ENCODE assay signal across 17 cellular contexts in genomic region chr12:109191621-109192250, GRCh38.
DNase-seq lines count a peak whose midpoint lies in the region; ATAC-seq lines count a peak whose summit lies in the region.
"Had no signal": no experiment of that assay in that cellular context is flagged by ENCODE, and none has a peak within 500 bp of the region (broad histone marks: within the 10 kb centered on the region; RNA-seq: fewer than 3 reads in every experiment).

No MANE protein-coding gene starts in this region.

- H3K27me3 Mint-ChIP-seq in activated T-helper 1 cell treated with anti-CD3 and anti-CD28 coated beads, Interleukin-12 subunit alpha, Interleukin-12 subunit beta, Interleukin-2, Interleukin-4 antibody, amounts not matched to agents 30 ng/mL and 10 ng/mL and 1 ng/mL, durations not matched to agents 14 hours and 24 hours and 36 hours (ENCODE audit: insufficient read depth), result no peaks in the 10 kb centered on the region
- H3K27me3 Mint-ChIP-seq: activated naive CD8-positive, alpha-beta T cell; brain; CD8-positive, alpha-beta memory T cell had no signal

- H2AFZ ChIP-seq in ACC112 (ENCODE audit: low read length, unreplicated experiment), result no peak overlapping the region

- H3K4me3 Mint-ChIP-seq in activated T-helper 1 cell treated with anti-CD3 and anti-CD28 coated beads, Interleukin-12 subunit alpha, Interleukin-12 subunit beta, Interleukin-2, Interleukin-4 antibody, amounts not matched to agents 30 ng/mL and 10 ng/mL and 1 ng/mL, durations not matched to agents 14 hours and 24 hours and 36 hours, result no peak overlapping the region
- H3K4me3 Mint-ChIP-seq: activated naive CD8-positive, alpha-beta T cell; brain; CD8-positive, alpha-beta memory T cell; nephron had no signal

- no peaks in the 10 kb centered on the region for H3K9me3 Mint-ChIP-seq in activated T-helper 1 cell treated with anti-CD3 and anti-CD28 coated beads, Interleukin-12 subunit alpha, Interleukin-12 subunit beta, Interleukin-2, Interleukin-4 antibody, amounts not matched to agents 30 ng/mL and 10 ng/mL and 1 ng/mL, durations not matched to agents 14 hours and 24 hours and 36 hours
- H3K9me3 Mint-ChIP-seq: brain, nephron had no signal

- peak overlapping the region; percentile 1; the same call in 1 of the 2 replicates for H3K27ac ChIP-seq in ACC112 (ENCODE audit: low read depth, low read length)

- no peak overlapping the region for H3K27ac Mint-ChIP-seq in activated T-helper 1 cell treated with anti-CD3 and anti-CD28 coated beads, Interleukin-12 subunit alpha, Interleukin-12 subunit beta, Interleukin-2, Interleukin-4 antibody, amounts not matched to agents 30 ng/mL and 10 ng/mL and 1 ng/mL, durations not matched to agents 14 hours and 24 hours and 36 hours
- H3K27ac Mint-ChIP-seq: activated naive CD8-positive, alpha-beta T cell; brain; CD8-positive, alpha-beta memory T cell; nephron had no signal

- no peak overlapping the region for H3K4me3 ChIP-seq in ACC112 (ENCODE audit: low read depth, low read length)
- no peak overlapping the region for H3K4me3 ChIP-seq in adipocyte (ENCODE audit: low read length)

- H3K4me1 ChIP-seq in ACC112 (ENCODE audit: control insufficient read depth, insufficient read depth, low read length, unreplicated experiment), result peaks cover 21% of the 10 kb centered on the region
- peaks cover 25% of the 10 kb centered on the region for H3K4me1 ChIP-seq in adipocyte (ENCODE audit: control insufficient read depth, insufficient read depth, low read length)

- H3K79me2 ChIP-seq in ACC112 (ENCODE audit: control insufficient read depth, insufficient read depth, low read length, unreplicated experiment), result no peaks in the 10 kb centered on the region

- ATAC-seq in GM18870 (IDR thresholded peaks at IDR 0.05; ENCODE audit: unreplicated experiment), result no peak
- ATAC-seq in GM21381 (IDR thresholded peaks at IDR 0.05; ENCODE audit: unreplicated experiment), result no peak
- ATAC-seq in HG02759 (IDR thresholded peaks at IDR 0.05; ENCODE audit: unreplicated experiment), result no peak

- no peaks in the 10 kb centered on the region for H3K9me3 ChIP-seq in adipocyte (ENCODE audit: control insufficient read depth, low read length)

- no peaks in the 10 kb centered on the region for H3K36me3 Mint-ChIP-seq in activated T-helper 1 cell treated with anti-CD3 and anti-CD28 coated beads, Interleukin-12 subunit alpha, Interleukin-12 subunit beta, Interleukin-2, Interleukin-4 antibody, amounts not matched to agents 30 ng/mL and 10 ng/mL and 1 ng/mL, durations not matched to agents 14 hours and 24 hours and 36 hours (ENCODE audit: low read depth)

- intact Hi-C loops in activated T-helper 1 cell treated with anti-CD3 and anti-CD28 coated beads, Interleukin-12 subunit alpha, Interleukin-12 subunit beta, Interleukin-2, Interleukin-4 antibody, amounts not matched to agents 30 ng/mL and 10 ng/mL and 1 ng/mL, durations not matched to agents 14 hours and 24 hours and 36 hours (cut with micrococcal nuclease), result no loop called here

- peak; percentile 25 for DNase-seq in HPDE6-E6E7 (ENCODE audit: extremely low spot score)
- no peak for DNase-seq in adipocyte (ENCODE audit: low read depth)
- peak; percentile 48 for DNase-seq in myocyte (ENCODE audit: low read depth)
- DNase-seq in activated T-helper 1 cell treated with anti-CD3 and anti-CD28 coated beads, Interleukin-12 subunit alpha, Interleukin-12 subunit beta, Interleukin-2, Interleukin-4 antibody, amounts not matched to agents 30 ng/mL and 10 ng/mL and 1 ng/mL, durations not matched to agents 14 hours and 24 hours and 36 hours (ENCODE audit: low spot score), result no peak
- DNase-seq: CD8-positive, alpha-beta memory T cell; cortex of kidney; NCI-H1417 treated with DMSO at 0.1 percent for 48 hours; NCI-H2171 treated with DMSO at 0.1 percent for 48 hours; NCI-H748 treated with DMSO at 0.1 percent for 48 hours; stimulated activated CD4-positive, alpha-beta T cell treated with anti-CD3 and anti-CD28 coated beads, Interleukin-4, amount 100 ng/mL, for 24 hours had no signal

- H3K4me1 Mint-ChIP-seq in activated T-helper 1 cell treated with anti-CD3 and anti-CD28 coated beads, Interleukin-12 subunit alpha, Interleukin-12 subunit beta, Interleukin-2, Interleukin-4 antibody, amounts not matched to agents 30 ng/mL and 10 ng/mL and 1 ng/mL, durations not matched to agents 14 hours and 24 hours and 36 hours (ENCODE audit: low read depth), result no peaks in the 10 kb centered on the region
- H3K4me1 Mint-ChIP-seq: brain; CD8-positive, alpha-beta memory T cell; nephron had no signal

- peak overlapping the region; percentile 22 for H3K9ac ChIP-seq in adipocyte (ENCODE audit: low read length)

- H3K36me3 ChIP-seq in ACC112 (ENCODE audit: insufficient read depth, low read length) (no peaks in the 10 kb centered on the region), adipocyte (ENCODE audit: control insufficient read depth, insufficient read depth, low read length, severe bottlenecking) (peaks cover 99% of the 10 kb centered on the region)

- H3K27me3 ChIP-seq in ACC112 (ENCODE audit: insufficient read depth, low read length), result no peaks in the 10 kb centered on the region
- H3K27me3 ChIP-seq in adipocyte (replicated peaks; ENCODE audit: control insufficient read depth, insufficient read depth, low read length), result no peaks in the 10 kb centered on the region

Comparison
In these comparisons a context has a peak if more than half of its experiments do, and no peak if none do; other contexts are left out.
1. DNase-seq: peak in HPDE6-E6E7 (single experiment) and myocyte (single experiment); none in adipocyte (single experiment) and activated T-helper 1 cell treated with anti-CD3 and anti-CD28 coated beads, Interleukin-12 subunit alpha, Interleukin-12 subunit beta, Interleukin-2, Interleukin-4 antibody, amounts not matched to agents 30 ng/mL and 10 ng/mL and 1 ng/mL, durations not matched to agents 14 hours and 24 hours and 36 hours (single experiment).